28 cellular contexts compared by ENCODE assay signal in genomic region chr17:28074010-28074409, GRCh38.
"Had no signal": no experiment of that assay in that cellular context is flagged by ENCODE, and none has a peak within 500 bp of the region (broad histone marks: within the 10 kb centered on the region; RNA-seq: fewer than 3 reads in every experiment).

No MANE protein-coding gene starts in this region.

- H3K9me3 ChIP-seq: Peyer's patch had no signal

- H3K27ac ChIP-seq: KMS-11, Peyer's patch, RWPE1, SJCRH30, WERI-Rb-1 had no signal

- H3K27me3 ChIP-seq: MG63, Peyer's patch, SJCRH30 had no signal

- H3K4me3 ChIP-seq: MG63, Peyer's patch, SJCRH30 had no signal

- H3K27me3 Mint-ChIP-seq: activated CD8-positive, alpha-beta T cell treated with anti-CD3 and anti-CD28 coated beads for 36 hours; activated naive CD4-positive, alpha-beta T cell treated with anti-CD3 and anti-CD28 coated beads, Interleukin-2, amount 10 ng/mL, durations not matched to agents 7 days and 5 days; activated naive CD8-positive, alpha-beta T cell treated with anti-CD3 and anti-CD28 coated beads for 36 hours; T-helper 17 cell had no signal

- DNase-seq: activated CD4-positive, alpha-beta T cell treated with anti-CD3 and anti-CD28 coated beads for 4 hours; activated CD8-positive, alpha-beta memory T cell treated with anti-CD3 and anti-CD28 coated beads, Interleukin-2, amount 50 U/mL, for 4 hours; activated CD8-positive, alpha-beta T cell treated with anti-CD3 and anti-CD28 coated beads for 36 hours; activated gamma-delta T cell treated with Interleukin-2 at 50 U/mL for 16 hours; activated naive CD4-positive, alpha-beta T cell treated with anti-CD3 and anti-CD28 coated beads, Interleukin-2, amount 10 ng/mL, durations not matched to agents 7 days and 5 days; activated naive CD8-positive, alpha-beta T cell treated with anti-CD3 and anti-CD28 coated beads for 36 hours; activated T-cell treated with anti-CD3 and anti-CD28 coated beads, Interleukin-2, amount 50 U/mL, for 72 hours; anterior cingulate cortex; MG63; MV-4-11; NCI-H1105; NCI-H1436; NCI-H1694 treated with DMSO at 0.1 percent for 48 hours; NCI-H2029 treated with DMSO at 0.1 percent for 48 hours; NCI-H345; NCI-H510A; NCI-H526 treated with DMSO at 0.1 percent for 48 hours; NCI-H82; Peyer's patch; Right ventricle myocardium superior; SJCRH30; T-helper 17 cell; T1000; WERI-Rb-1 had no signal

- H3K27ac Mint-ChIP-seq: activated CD8-positive, alpha-beta T cell treated with anti-CD3 and anti-CD28 coated beads for 36 hours; activated naive CD4-positive, alpha-beta T cell treated with anti-CD3 and anti-CD28 coated beads, Interleukin-2, amount 10 ng/mL, durations not matched to agents 7 days and 5 days; activated naive CD8-positive, alpha-beta T cell treated with anti-CD3 and anti-CD28 coated beads for 36 hours; activated T-cell treated with anti-CD3 and anti-CD28 coated beads, Interleukin-2, amount 50 U/mL, for 72 hours; activated T-helper 2 cell treated with anti-CD3 and anti-CD28 coated beads, Interferon-gamma antibody, Interleukin-2, Interleukin-4, amounts not matched to agents 10 μg/mL and 5 μg/mL and 100 μg/mL, durations not matched to agents 14 hours and 24 hours and 36 hours had no signal

- H3K4me2 ChIP-seq: KMS-11 had no signal

- ATAC-seq: activated CD4-positive, CD25-positive, alpha-beta regulatory T cell treated with anti-CD3 and anti-CD28 coated beads, Interleukin-2, amount 50 U/mL, for 24 hours; activated CD8-positive, alpha-beta T cell treated with anti-CD3 and anti-CD28 coated beads for 36 hours; activated T-cell treated with anti-CD3 and anti-CD28 coated beads, Interleukin-2, amount 50 U/mL, for 72 hours; T-helper 17 cell had no signal

- H3K4me1 ChIP-seq: Peyer's patch, SJCRH30 had no signal

- H3K4me3 Mint-ChIP-seq: activated CD8-positive, alpha-beta T cell treated with anti-CD3 and anti-CD28 coated beads for 36 hours; activated naive CD4-positive, alpha-beta T cell treated with anti-CD3 and anti-CD28 coated beads, Interleukin-2, amount 10 ng/mL, durations not matched to agents 7 days and 5 days; activated naive CD8-positive, alpha-beta T cell treated with anti-CD3 and anti-CD28 coated beads for 36 hours; activated T-cell treated with anti-CD3 and anti-CD28 coated beads, Interleukin-2, amount 50 U/mL, for 72 hours; T-helper 17 cell had no signal

- H3K9ac ChIP-seq: KMS-11 had no signal

- H3K36me3 ChIP-seq: Peyer's patch, WERI-Rb-1 had no signal
